Comparison of ENCODE assay signal across 2 cellular contexts in genomic region chr4:68465058-68465457, GRCh38.
TF ChIP-seq lines count a peak whose summit lies in the region.

No MANE protein-coding gene starts in this region.

TF ChIP-seq in GM23338, 12 proteins besides CTCF, POLR2A, EP300 and RAD21:
- TF ChIP-seq REST (IDR thresholded peaks at IDR 0.05; ENCODE audit: unreplicated experiment) = no peak
- TF ChIP-seq EZH2phosphoT487 (IDR thresholded peaks at IDR 0.05; ENCODE audit: unreplicated experiment) = no peak
- TF ChIP-seq ETS1 (IDR thresholded peaks at IDR 0.05) = no peak
- TF ChIP-seq STAT1 (IDR thresholded peaks at IDR 0.05; ENCODE audit: unreplicated experiment) = no peak
- TF ChIP-seq ZNF462 (CRISPR knock-in tag; IDR thresholded peaks at IDR 0.05) = no peak
- TF ChIP-seq EZH2 (IDR thresholded peaks at IDR 0.05; ENCODE audit: low read depth, unreplicated experiment) = no peak
- TF ChIP-seq CREB1 (CRISPR knock-in tag; IDR thresholded peaks at IDR 0.05; ENCODE audit: low read depth) = no peak
- TF ChIP-seq ZNF114 (CRISPR knock-in tag; IDR thresholded peaks at IDR 0.05) = no peak

TF ChIP-seq in H1, 55 proteins besides CTCF, POLR2A, EP300 and RAD21 (continued from another document):
- TF ChIP-seq BRCA1 (IDR thresholded peaks at IDR 0.05; ENCODE audit: low read depth, low read length) = no peak
